13 cellular contexts compared by ENCODE assay signal in genomic region chr16:78310990-78311561, GRCh38.
DNase-seq lines count a peak whose midpoint lies in the region; ATAC-seq and TF ChIP-seq lines count a peak whose summit lies in the region.
"Had no signal": no experiment of that assay in that cellular context is flagged by ENCODE, and none has a peak within 500 bp of the region (broad histone marks: within the 10 kb centered on the region; RNA-seq: fewer than 3 reads in every experiment).

No MANE protein-coding gene starts in this region.

- H3K4me1 ChIP-seq in iPS-18a (ENCODE audit: control insufficient read depth, low read depth, low read length) (peaks cover 40% of the 10 kb centered on the region), smooth muscle cell (ENCODE audit: low read depth) (peaks cover 23% of the 10 kb centered on the region)
- H3K4me1 ChIP-seq: testis had no signal

- DNase-seq in DMS79 treated with DMSO at 0.1 percent for 48 hours (lab: John Stamatoyannopoulos, UW) (peak; percentile 11), DMS79 (lab: John Stamatoyannopoulos, UW) (no peak), NCI-H2171 treated with DMSO at 0.1 percent for 48 hours (lab: John Stamatoyannopoulos, UW) (peak; percentile 59), smooth muscle cell (lab: John Stamatoyannopoulos, UW; ENCODE audit: unreplicated experiment) (no peak), Right ventricle myocardium inferior (ENCODE audit: missing footprints) (no peak), NCI-H526 treated with DMSO at 0.1 percent for 48 hours (lab: John Stamatoyannopoulos, UW) (no peak)
- DNase-seq: NCI-H1092 treated with DMSO at 0.1 percent for 48 hours, NCI-H510A, T-helper 9 cell, testis had no signal

- H3K4me2 ChIP-seq in smooth muscle cell: peak overlapping the region; percentile 50

- WGBS in smooth muscle cell (ENCODE audit: low lambda C conversion rate): 25% methylated on average over 5 of the region's 5 CpGs

- H3K4me3 ChIP-seq in iPS-18a (ENCODE audit: low read length) (peak overlapping the region; percentile 6), smooth muscle cell (no peak overlapping the region)
- H3K4me3 ChIP-seq: testis had no signal

- H3K36me3 ChIP-seq in iPS-18a (ENCODE audit: control insufficient read depth, low read depth, low read length) (no peaks in the 10 kb centered on the region), smooth muscle cell (ENCODE audit: low read depth) (no peaks in the 10 kb centered on the region)

- no peaks in the 10 kb centered on the region for H4K20me1 ChIP-seq in smooth muscle cell (ENCODE audit: low read depth)

- H2AFZ ChIP-seq in smooth muscle cell (ENCODE audit: low read depth): no peak overlapping the region

- no peaks in the 10 kb centered on the region for H3F3A ChIP-seq in smooth muscle cell (ENCODE audit: low read depth)

- H3K9ac ChIP-seq in iPS-18a (ENCODE audit: low read length): no peak overlapping the region
- H3K9ac ChIP-seq in smooth muscle cell (ENCODE audit: low read depth): no peak overlapping the region

- no peaks in the 10 kb centered on the region for H3K79me2 ChIP-seq in smooth muscle cell (ENCODE audit: low read depth)

- ATAC-seq in Right ventricle myocardium inferior (no peak), HG02610 (IDR thresholded peaks at IDR 0.05; ENCODE audit: unreplicated experiment) (no peak)

- intact Hi-C loops in Right ventricle myocardium inferior (cut with DNase I): no loop called here

- H3K27me3 ChIP-seq in iPS-18a (ENCODE audit: control insufficient read depth, insufficient read depth, low read length): no peaks in the 10 kb centered on the region
- no peaks in the 10 kb centered on the region for H3K27me3 ChIP-seq in smooth muscle cell (ENCODE audit: low read depth)
- H3K27me3 ChIP-seq: testis had no signal

- TF ChIP-seq CTCF in smooth muscle cell (IDR thresholded peaks at IDR 0.05; ENCODE audit: borderline replicate concordance, insufficient read depth, poor library complexity, severe bottlenecking): no peak

- H3K9me3 ChIP-seq in iPS-18a (ENCODE audit: control insufficient read depth, low read depth, low read length) (no peaks in the 10 kb centered on the region), smooth muscle cell (replicated peaks; ENCODE audit: low read depth) (no peaks in the 10 kb centered on the region)
- H3K9me3 ChIP-seq: testis had no signal

- no peak overlapping the region for H3K27ac ChIP-seq in iPS-18a (ENCODE audit: low read length)
- peak overlapping the region; percentile 71 for H3K27ac ChIP-seq in smooth muscle cell (ENCODE audit: low read depth)
- H3K27ac ChIP-seq: 22Rv1, testis had no signal

Comparison
In these comparisons a context has a peak if more than half of its experiments do, and no peak if none do; other contexts are left out.
1. DNase-seq: peak in DMS79 treated with DMSO at 0.1 percent for 48 hours (single experiment) and NCI-H2171 treated with DMSO at 0.1 percent for 48 hours (single experiment); none in DMS79 (single experiment), smooth muscle cell (single experiment), Right ventricle myocardium inferior (single experiment) and NCI-H526 treated with DMSO at 0.1 percent for 48 hours (single experiment).